Comparison of ENCODE assay signal across 1 cellular context in the genomic region with DNA sequence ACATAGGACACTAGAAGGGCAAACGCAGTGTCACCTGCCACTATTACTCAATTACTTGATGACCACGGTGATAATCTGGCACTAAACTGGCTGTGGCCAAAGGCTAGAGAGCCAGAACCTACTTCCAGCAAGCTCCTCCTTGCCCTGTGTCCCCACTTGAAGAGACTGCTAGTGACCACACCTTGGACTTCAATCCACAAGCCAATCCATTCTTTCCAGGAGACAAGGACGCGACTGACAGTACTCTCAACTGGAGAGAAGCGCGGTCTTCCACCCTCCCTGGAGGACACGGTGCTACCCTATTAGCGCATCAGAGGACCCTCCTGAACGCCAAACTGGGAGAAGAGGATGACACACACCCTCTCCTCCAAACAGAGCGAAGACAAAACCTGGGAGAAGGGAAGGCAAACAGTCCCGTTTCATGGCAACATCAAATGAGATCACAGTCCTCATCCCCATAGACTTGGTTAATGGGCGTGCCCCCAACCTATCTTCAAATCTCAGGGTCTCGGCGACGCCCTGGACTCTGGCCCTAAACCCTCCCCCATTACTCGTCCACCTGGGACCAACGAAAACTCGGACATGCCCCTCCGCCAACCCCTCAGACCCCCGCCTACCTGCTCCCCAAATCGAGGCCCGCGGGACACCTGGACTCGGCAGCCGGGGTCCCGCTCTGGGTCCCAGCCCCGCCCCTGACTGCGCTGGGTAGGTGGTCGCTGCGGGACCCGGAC.
TF ChIP-seq lines count a peak whose summit lies in the region.

No MANE protein-coding gene starts in this region.

TF ChIP-seq in HEK293, 187 proteins besides CTCF, POLR2A, EP300 and RAD21 (continued from another document):
- TF ChIP-seq, protein P1, sequence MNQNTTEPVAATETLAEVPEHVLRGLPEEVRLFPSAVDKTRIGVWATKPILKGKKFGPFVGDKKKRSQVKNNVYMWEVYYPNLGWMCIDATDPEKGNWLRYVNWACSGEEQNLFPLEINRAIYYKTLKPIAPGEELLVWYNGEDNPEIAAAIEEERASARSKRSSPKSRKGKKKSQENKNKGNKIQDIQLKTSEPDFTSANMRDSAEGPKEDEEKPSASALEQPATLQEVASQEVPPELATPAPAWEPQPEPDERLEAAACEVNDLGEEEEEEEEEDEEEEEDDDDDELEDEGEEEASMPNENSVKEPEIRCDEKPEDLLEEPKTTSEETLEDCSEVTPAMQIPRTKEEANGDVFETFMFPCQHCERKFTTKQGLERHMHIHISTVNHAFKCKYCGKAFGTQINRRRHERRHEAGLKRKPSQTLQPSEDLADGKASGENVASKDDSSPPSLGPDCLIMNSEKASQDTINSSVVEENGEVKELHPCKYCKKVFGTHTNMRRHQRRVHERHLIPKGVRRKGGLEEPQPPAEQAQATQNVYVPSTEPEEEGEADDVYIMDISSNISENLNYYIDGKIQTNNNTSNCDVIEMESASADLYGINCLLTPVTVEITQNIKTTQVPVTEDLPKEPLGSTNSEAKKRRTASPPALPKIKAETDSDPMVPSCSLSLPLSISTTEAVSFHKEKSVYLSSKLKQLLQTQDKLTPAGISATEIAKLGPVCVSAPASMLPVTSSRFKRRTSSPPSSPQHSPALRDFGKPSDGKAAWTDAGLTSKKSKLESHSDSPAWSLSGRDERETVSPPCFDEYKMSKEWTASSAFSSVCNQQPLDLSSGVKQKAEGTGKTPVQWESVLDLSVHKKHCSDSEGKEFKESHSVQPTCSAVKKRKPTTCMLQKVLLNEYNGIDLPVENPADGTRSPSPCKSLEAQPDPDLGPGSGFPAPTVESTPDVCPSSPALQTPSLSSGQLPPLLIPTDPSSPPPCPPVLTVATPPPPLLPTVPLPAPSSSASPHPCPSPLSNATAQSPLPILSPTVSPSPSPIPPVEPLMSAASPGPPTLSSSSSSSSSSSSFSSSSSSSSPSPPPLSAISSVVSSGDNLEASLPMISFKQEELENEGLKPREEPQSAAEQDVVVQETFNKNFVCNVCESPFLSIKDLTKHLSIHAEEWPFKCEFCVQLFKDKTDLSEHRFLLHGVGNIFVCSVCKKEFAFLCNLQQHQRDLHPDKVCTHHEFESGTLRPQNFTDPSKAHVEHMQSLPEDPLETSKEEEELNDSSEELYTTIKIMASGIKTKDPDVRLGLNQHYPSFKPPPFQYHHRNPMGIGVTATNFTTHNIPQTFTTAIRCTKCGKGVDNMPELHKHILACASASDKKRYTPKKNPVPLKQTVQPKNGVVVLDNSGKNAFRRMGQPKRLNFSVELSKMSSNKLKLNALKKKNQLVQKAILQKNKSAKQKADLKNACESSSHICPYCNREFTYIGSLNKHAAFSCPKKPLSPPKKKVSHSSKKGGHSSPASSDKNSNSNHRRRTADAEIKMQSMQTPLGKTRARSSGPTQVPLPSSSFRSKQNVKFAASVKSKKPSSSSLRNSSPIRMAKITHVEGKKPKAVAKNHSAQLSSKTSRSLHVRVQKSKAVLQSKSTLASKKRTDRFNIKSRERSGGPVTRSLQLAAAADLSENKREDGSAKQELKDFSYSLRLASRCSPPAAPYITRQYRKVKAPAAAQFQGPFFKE (tag by site-specific recombination; IDR thresholded peaks at IDR 0.05; ENCODE audit: borderline replicate concordance) = 0 out of 2 replicates have a peak, but pooled peaks have one; percentile 1
- peak; percentile 70; the same call in 1 of the 2 replicates for TF ChIP-seq ZBTB20 (tag by site-specific recombination; IDR thresholded peaks at IDR 0.05)
TF ChIP-seq in HEK293: peak in this region for 10.
